ENCODE assay signal across 15 cellular contexts in genomic region chr13:65095118-65095517, GRCh38.
DNase-seq lines count a peak whose midpoint lies in the region; ATAC-seq and TF ChIP-seq lines count a peak whose summit lies in the region.
"Had no signal": no experiment of that assay in that cellular context is flagged by ENCODE, and none has a peak within 500 bp of the region (broad histone marks: within the 10 kb centered on the region; RNA-seq: fewer than 3 reads in every experiment).

No MANE protein-coding gene starts in this region.

- H3K36me3 Mint-ChIP-seq in nephron progenitor cell (ENCODE audit: low read depth): no peaks in the 10 kb centered on the region
- H3K36me3 Mint-ChIP-seq: CD4-positive, CD25-positive, alpha-beta regulatory T cell had no signal

- peaks cover 10% of the 10 kb centered on the region; the same call in 1 of the 2 replicates for H3K9me3 ChIP-seq in Karpas-422 (ENCODE audit: low read length)
- no peaks in the 10 kb centered on the region for H3K9me3 ChIP-seq in OCI-LY1 (ENCODE audit: low read length)
- H3K9me3 ChIP-seq in adipocyte (ENCODE audit: control insufficient read depth, low read length): no peaks in the 10 kb centered on the region

- no peak for DNase-seq in Karpas-422
- DNase-seq in adipocyte (ENCODE audit: low read depth): peak; percentile 50
- DNase-seq in fibroblast of the conjunctiva (ENCODE audit: low read depth): peak; percentile 23
- DNase-seq in A172 (ENCODE audit: low spot score): no peak
- no peak for DNase-seq in nephron progenitor cell
- DNase-seq: CD4-positive, CD25-positive, alpha-beta regulatory T cell; DMS79; EL; HCEC 1CT; HFFc6; IMR-90; KBM-7 had no signal

- no peaks in the 10 kb centered on the region for H3F3A ChIP-seq in OCI-LY1 (ENCODE audit: insufficient read depth, low read length)

- no peak for ATAC-seq in HG03159 (IDR thresholded peaks at IDR 0.05; ENCODE audit: unreplicated experiment)

- H3K27ac Mint-ChIP-seq in nephron progenitor cell: no peak overlapping the region
- H3K27ac Mint-ChIP-seq: CD4-positive, CD25-positive, alpha-beta regulatory T cell; HFFc6 had no signal

- H3K9me3 Mint-ChIP-seq in nephron progenitor cell: no peaks in the 10 kb centered on the region
- H3K9me3 Mint-ChIP-seq: HFFc6 had no signal

- no peaks in the 10 kb centered on the region for H4K20me1 ChIP-seq in Karpas-422 (ENCODE audit: insufficient read depth, low read depth, low read length)
- H4K20me1 ChIP-seq in OCI-LY1 (ENCODE audit: insufficient read depth, low read length): no peaks in the 10 kb centered on the region
- H4K20me1 ChIP-seq: BLaER1 treated with 17β-estradiol and CSF1 and Interleukin-3, amounts not matched to agents 10 nM and 100 nM had no signal

- no peaks in the 10 kb centered on the region for H3K4me1 ChIP-seq in Karpas-422 (ENCODE audit: low read length)
- peaks cover 15% of the 10 kb centered on the region for H3K4me1 ChIP-seq in OCI-LY1 (ENCODE audit: insufficient read depth, low read length, severe bottlenecking)
- H3K4me1 ChIP-seq in adipocyte (ENCODE audit: control insufficient read depth, insufficient read depth, low read length): no peaks in the 10 kb centered on the region
- H3K4me1 ChIP-seq: BLaER1 treated with 17β-estradiol and CSF1 and Interleukin-3, amounts not matched to agents 10 nM and 100 nM had no signal

- H3K27me3 Mint-ChIP-seq in nephron progenitor cell (ENCODE audit: low read depth, poor library complexity): no peaks in the 10 kb centered on the region
- H3K27me3 Mint-ChIP-seq: CD4-positive, CD25-positive, alpha-beta regulatory T cell had no signal

- H3K4me3 Mint-ChIP-seq in nephron progenitor cell: no peak overlapping the region
- H3K4me3 Mint-ChIP-seq: CD4-positive, CD25-positive, alpha-beta regulatory T cell; HFFc6 had no signal

- H3K27me3 ChIP-seq in Karpas-422 (ENCODE audit: low read length) (no peaks in the 10 kb centered on the region), OCI-LY1 (ENCODE audit: insufficient read depth, low read length) (no peaks in the 10 kb centered on the region), adipocyte (replicated peaks; ENCODE audit: control insufficient read depth, insufficient read depth, low read length) (no peaks in the 10 kb centered on the region)
- H3K27me3 ChIP-seq: BLaER1 treated with 17β-estradiol and CSF1 and Interleukin-3, amounts not matched to agents 10 nM and 100 nM had no signal

- H3K36me3 ChIP-seq in Karpas-422 (ENCODE audit: insufficient read depth, low read length): no peaks in the 10 kb centered on the region
- no peaks in the 10 kb centered on the region for H3K36me3 ChIP-seq in OCI-LY1 (ENCODE audit: insufficient read depth, low read length)
- H3K36me3 ChIP-seq in adipocyte (ENCODE audit: control insufficient read depth, insufficient read depth, low read length, severe bottlenecking): no peaks in the 10 kb centered on the region
- H3K36me3 ChIP-seq: BLaER1 treated with 17β-estradiol and CSF1 and Interleukin-3, amounts not matched to agents 10 nM and 100 nM had no signal

- H2AFZ ChIP-seq in Karpas-422 (ENCODE audit: low read length) (peak overlapping the region; percentile 56; the same call in 1 of the 2 replicates), OCI-LY1 (ENCODE audit: low read length) (peak overlapping the region; percentile 49; the same call in 1 of the 2 replicates)

- no peaks in the 10 kb centered on the region for H3K9me2 ChIP-seq in Karpas-422 (replicated peaks; ENCODE audit: insufficient read depth, low read length)
- H3K9me2 ChIP-seq in OCI-LY1 (ENCODE audit: low read depth, low read length): no peaks in the 10 kb centered on the region

- H3K79me2 ChIP-seq in Karpas-422 (ENCODE audit: low read length): no peaks in the 10 kb centered on the region
- H3K79me2 ChIP-seq in OCI-LY1 (ENCODE audit: insufficient read depth, low read length): no peaks in the 10 kb centered on the region

- H3K27ac ChIP-seq in Karpas-422 (ENCODE audit: low read length) (no peak overlapping the region), OCI-LY1 (ENCODE audit: low read depth, low read length, poor library complexity, severe bottlenecking) (no peak overlapping the region)
- H3K27ac ChIP-seq: BLaER1 treated with 17β-estradiol and CSF1 and Interleukin-3, amounts not matched to agents 10 nM and 100 nM had no signal

- no peaks in the 10 kb centered on the region for H3K4me1 Mint-ChIP-seq in nephron progenitor cell
- H3K4me1 Mint-ChIP-seq: CD4-positive, CD25-positive, alpha-beta regulatory T cell had no signal

- H3K9ac ChIP-seq in Karpas-422 (ENCODE audit: low read length) (no peak overlapping the region), OCI-LY1 (ENCODE audit: low read length) (no peak overlapping the region), adipocyte (ENCODE audit: low read length) (no peak overlapping the region)
- H3K9ac ChIP-seq: BLaER1 treated with 17β-estradiol and CSF1 and Interleukin-3, amounts not matched to agents 10 nM and 100 nM had no signal

- TF ChIP-seq CTCF in OCI-LY1 (IDR thresholded peaks at IDR 0.05; ENCODE audit: low read length) (no peak), nephron progenitor cell (IDR thresholded peaks at IDR 0.05) (no peak)

- H3K4me2 ChIP-seq in Karpas-422 (ENCODE audit: low read depth, low read length, poor library complexity, severe bottlenecking) (no peak overlapping the region), OCI-LY1 (ENCODE audit: low read length) (no peak overlapping the region)
- H3K4me2 ChIP-seq: BLaER1 treated with 17β-estradiol and CSF1 and Interleukin-3, amounts not matched to agents 10 nM and 100 nM had no signal

- H3K4me3 ChIP-seq in Karpas-422 (ENCODE audit: low read length): no peak overlapping the region
- H3K4me3 ChIP-seq in OCI-LY1 (ENCODE audit: low read depth, low read length, poor library complexity, severe bottlenecking): no peak overlapping the region
- no peak overlapping the region for H3K4me3 ChIP-seq in adipocyte (ENCODE audit: low read length)
- H3K4me3 ChIP-seq: BLaER1 treated with 17β-estradiol and CSF1 and Interleukin-3, amounts not matched to agents 10 nM and 100 nM had no signal

Comparison
In these comparisons a context has a peak if more than half of its experiments do, and no peak if none do; other contexts are left out.
1. DNase-seq: peak in adipocyte (single experiment) and fibroblast of the conjunctiva (single experiment); none in Karpas-422 (single experiment), A172 (single experiment) and nephron progenitor cell (single experiment).